1 cellular context compared by ENCODE assay signal in the genomic region with DNA sequence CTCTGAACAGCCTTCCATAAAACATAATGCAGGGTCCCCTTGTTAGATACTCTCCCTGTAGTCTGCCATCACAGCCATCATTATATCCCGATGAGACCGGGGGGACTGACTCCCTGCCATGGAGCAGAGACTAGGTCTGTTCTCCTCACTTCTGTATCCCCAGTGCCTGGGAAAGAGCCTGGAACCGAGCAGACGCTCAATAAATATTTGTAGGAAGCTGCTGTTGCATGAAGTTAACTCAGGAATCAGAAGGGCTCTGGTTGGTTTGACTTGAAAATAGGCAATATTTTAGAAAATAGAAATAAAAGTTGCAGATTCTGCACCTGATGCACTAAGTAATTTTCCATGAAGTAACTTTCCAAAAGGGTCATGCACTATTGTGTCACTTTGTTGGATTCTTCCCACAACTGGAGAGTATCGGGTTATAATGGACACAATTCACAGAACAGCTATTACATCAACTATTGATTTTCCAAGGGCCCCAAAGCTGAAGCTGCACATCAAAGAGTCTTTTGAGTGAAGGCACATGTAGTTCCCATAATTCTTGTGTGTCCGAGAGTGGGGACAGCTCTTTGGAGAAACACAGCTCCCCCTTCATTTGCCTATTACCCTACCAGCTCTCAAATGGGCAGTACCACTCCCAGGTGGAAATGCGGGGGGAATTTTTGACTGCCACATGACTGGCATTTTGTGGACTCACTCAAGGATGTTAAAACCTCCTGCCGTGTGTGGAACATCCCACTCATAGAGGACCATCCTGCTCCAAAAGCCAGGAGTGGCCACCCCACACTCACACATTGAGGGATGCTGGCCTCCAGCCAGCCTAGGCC.
A peak's percentile ranks its signal among the peaks of the same experiment; 100 is the strongest.
TF ChIP-seq lines count a peak whose summit lies in the region.

No MANE protein-coding gene starts in this region.

TF ChIP-seq in HepG2, 621 proteins besides CTCF, POLR2A, EP300 and RAD21 (continued from another document and continues in another):
- TF ChIP-seq KMT2B (CRISPR knock-in tag; IDR thresholded peaks at IDR 0.05) (no peak), RORA (CRISPR knock-in tag; IDR thresholded peaks at IDR 0.05) (no peak), ZEB1 (IDR thresholded peaks at IDR 0.05; ENCODE audit: insufficient replicate concordance, low read depth) (no peak), REPIN1 (CRISPR knock-in tag; IDR thresholded peaks at IDR 0.05; ENCODE audit: borderline replicate concordance, low read depth) (peak; percentile 33; the same call in 1 of the 2 replicates), ZIK1 (CRISPR knock-in tag; IDR thresholded peaks at IDR 0.05; ENCODE audit: borderline replicate concordance, low read depth) (no peak), ZNF605 (CRISPR knock-in tag; IDR thresholded peaks at IDR 0.05) (no peak), PAX8 (CRISPR knock-in tag; IDR thresholded peaks at IDR 0.05; ENCODE audit: borderline replicate concordance) (no peak), HMG20B (CRISPR knock-in tag; conservative IDR thresholded peaks at IDR 0.05) (peak; percentile 80; the same call in 1 of the 2 replicates), ZNF589 (CRISPR knock-in tag; conservative IDR thresholded peaks at IDR 0.05) (no peak), GTF2F1 (IDR thresholded peaks at IDR 0.05; ENCODE audit: low read length) (no peak), RNF2 (conservative IDR thresholded peaks at IDR 0.05; ENCODE audit: low read depth) (no peak), ZNF282 (IDR thresholded peaks at IDR 0.05; ENCODE audit: partially characterized antibody) (no peak), RBM22 (optimal IDR thresholded peaks at IDR 0.05; ENCODE audit: low read length) (no peak), SP1 (IDR thresholded peaks at IDR 0.05) (no peak), SP1 (CRISPR knock-in tag; IDR thresholded peaks at IDR 0.05) (no peak), AGO1 (IDR thresholded peaks at IDR 0.05; ENCODE audit: low read depth, low read length, poor library complexity, severe bottlenecking) (no peak), FOSL1 (CRISPR knock-in tag; IDR thresholded peaks at IDR 0.05; ENCODE audit: borderline replicate concordance) (no peak), SMYD3 (CRISPR knock-in tag; IDR thresholded peaks at IDR 0.05) (no peak), TMF1 (CRISPR knock-in tag; IDR thresholded peaks at IDR 0.05; ENCODE audit: low read depth) (no peak), ISL2 (CRISPR knock-in tag; IDR thresholded peaks at IDR 0.05) (peak; percentile 95), ZNF883 (CRISPR knock-in tag; IDR thresholded peaks at IDR 0.05; ENCODE audit: not compliant biosample characterization) (no peak), ZNF749 (CRISPR knock-in tag; IDR thresholded peaks at IDR 0.05; ENCODE audit: borderline replicate concordance) (no peak), ATF1 (CRISPR knock-in tag; IDR thresholded peaks at IDR 0.05) (peak; percentile 62), ZNF879 (CRISPR knock-in tag; IDR thresholded peaks at IDR 0.05) (no peak), SNAI1 (CRISPR knock-in tag; IDR thresholded peaks at IDR 0.05; ENCODE audit: borderline replicate concordance) (no peak), SP4 (CRISPR knock-in tag; IDR thresholded peaks at IDR 0.05) (no peak), ZNF703 (CRISPR knock-in tag; IDR thresholded peaks at IDR 0.05; ENCODE audit: borderline replicate concordance) (no peak), ZNF780A (CRISPR knock-in tag; IDR thresholded peaks at IDR 0.05) (no peak), RFX3 (CRISPR knock-in tag; IDR thresholded peaks at IDR 0.05) (no peak), ZMYM2 (CRISPR knock-in tag; IDR thresholded peaks at IDR 0.05) (no peak), SIN3B (IDR thresholded peaks at IDR 0.05; ENCODE audit: low read length) (no peak), ZNF777 (CRISPR knock-in tag; IDR thresholded peaks at IDR 0.05) (no peak)
- TF ChIP-seq, protein P1, sequence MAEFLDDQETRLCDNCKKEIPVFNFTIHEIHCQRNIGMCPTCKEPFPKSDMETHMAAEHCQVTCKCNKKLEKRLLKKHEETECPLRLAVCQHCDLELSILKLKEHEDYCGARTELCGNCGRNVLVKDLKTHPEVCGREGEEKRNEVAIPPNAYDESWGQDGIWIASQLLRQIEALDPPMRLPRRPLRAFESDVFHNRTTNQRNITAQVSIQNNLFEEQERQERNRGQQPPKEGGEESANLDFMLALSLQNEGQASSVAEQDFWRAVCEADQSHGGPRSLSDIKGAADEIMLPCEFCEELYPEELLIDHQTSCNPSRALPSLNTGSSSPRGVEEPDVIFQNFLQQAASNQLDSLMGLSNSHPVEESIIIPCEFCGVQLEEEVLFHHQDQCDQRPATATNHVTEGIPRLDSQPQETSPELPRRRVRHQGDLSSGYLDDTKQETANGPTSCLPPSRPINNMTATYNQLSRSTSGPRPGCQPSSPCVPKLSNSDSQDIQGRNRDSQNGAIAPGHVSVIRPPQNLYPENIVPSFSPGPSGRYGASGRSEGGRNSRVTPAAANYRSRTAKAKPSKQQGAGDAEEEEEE (CRISPR knock-in tag; IDR thresholded peaks at IDR 0.05; ENCODE audit: borderline replicate concordance) = no peak
- TF ChIP-seq, protein P2, sequence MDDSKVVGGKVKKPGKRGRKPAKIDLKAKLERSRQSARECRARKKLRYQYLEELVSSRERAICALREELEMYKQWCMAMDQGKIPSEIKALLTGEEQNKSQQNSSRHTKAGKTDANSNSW (CRISPR knock-in tag; IDR thresholded peaks at IDR 0.05; ENCODE audit: borderline replicate concordance) = no peak
- TF ChIP-seq, protein P3, sequence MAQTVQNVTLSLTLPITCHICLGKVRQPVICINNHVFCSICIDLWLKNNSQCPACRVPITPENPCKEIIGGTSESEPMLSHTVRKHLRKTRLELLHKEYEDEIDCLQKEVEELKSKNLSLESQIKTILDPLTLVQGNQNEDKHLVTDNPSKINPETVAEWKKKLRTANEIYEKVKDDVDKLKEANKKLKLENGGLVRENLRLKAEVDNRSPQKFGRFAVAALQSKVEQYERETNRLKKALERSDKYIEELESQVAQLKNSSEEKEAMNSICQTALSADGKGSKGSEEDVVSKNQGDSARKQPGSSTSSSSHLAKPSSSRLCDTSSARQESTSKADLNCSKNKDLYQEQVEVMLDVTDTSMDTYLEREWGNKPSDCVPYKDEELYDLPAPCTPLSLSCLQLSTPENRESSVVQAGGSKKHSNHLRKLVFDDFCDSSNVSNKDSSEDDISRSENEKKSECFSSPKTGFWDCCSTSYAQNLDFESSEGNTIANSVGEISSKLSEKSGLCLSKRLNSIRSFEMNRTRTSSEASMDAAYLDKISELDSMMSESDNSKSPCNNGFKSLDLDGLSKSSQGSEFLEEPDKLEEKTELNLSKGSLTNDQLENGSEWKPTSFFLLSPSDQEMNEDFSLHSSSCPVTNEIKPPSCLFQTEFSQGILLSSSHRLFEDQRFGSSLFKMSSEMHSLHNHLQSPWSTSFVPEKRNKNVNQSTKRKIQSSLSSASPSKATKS (CRISPR knock-in tag; IDR thresholded peaks at IDR 0.05) = no peak
- TF ChIP-seq, protein P4, sequence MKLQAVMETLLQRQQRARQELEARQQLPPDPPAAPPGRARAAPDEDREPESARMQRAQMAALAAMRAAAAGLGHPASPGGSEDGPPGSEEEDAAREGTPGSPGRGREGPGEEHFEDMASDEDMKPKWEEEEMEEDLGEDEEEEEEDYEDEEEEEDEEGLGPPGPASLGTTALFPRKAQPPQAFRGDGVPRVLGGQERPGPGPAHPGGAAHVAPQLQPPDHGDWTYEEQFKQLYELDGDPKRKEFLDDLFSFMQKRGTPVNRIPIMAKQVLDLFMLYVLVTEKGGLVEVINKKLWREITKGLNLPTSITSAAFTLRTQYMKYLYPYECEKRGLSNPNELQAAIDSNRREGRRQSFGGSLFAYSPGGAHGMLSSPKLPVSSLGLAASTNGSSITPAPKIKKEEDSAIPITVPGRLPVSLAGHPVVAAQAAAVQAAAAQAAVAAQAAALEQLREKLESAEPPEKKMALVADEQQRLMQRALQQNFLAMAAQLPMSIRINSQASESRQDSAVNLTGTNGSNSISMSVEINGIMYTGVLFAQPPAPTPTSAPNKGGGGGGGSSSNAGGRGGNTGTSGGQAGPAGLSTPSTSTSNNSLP (IDR thresholded peaks at IDR 0.05; ENCODE audit: low read depth, low read length) = peak; percentile 80; the same call in 1 of the 2 replicates
- TF ChIP-seq, protein P5, sequence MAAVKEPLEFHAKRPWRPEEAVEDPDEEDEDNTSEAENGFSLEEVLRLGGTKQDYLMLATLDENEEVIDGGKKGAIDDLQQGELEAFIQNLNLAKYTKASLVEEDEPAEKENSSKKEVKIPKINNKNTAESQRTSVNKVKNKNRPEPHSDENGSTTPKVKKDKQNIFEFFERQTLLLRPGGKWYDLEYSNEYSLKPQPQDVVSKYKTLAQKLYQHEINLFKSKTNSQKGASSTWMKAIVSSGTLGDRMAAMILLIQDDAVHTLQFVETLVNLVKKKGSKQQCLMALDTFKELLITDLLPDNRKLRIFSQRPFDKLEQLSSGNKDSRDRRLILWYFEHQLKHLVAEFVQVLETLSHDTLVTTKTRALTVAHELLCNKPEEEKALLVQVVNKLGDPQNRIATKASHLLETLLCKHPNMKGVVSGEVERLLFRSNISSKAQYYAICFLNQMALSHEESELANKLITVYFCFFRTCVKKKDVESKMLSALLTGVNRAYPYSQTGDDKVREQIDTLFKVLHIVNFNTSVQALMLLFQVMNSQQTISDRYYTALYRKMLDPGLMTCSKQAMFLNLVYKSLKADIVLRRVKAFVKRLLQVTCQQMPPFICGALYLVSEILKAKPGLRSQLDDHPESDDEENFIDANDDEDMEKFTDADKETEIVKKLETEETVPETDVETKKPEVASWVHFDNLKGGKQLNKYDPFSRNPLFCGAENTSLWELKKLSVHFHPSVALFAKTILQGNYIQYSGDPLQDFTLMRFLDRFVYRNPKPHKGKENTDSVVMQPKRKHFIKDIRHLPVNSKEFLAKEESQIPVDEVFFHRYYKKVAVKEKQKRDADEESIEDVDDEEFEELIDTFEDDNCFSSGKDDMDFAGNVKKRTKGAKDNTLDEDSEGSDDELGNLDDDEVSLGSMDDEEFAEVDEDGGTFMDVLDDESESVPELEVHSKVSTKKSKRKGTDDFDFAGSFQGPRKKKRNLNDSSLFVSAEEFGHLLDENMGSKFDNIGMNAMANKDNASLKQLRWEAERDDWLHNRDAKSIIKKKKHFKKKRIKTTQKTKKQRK (IDR thresholded peaks at IDR 0.05; ENCODE audit: low read length) = no peak
- TF ChIP-seq, protein P6, sequence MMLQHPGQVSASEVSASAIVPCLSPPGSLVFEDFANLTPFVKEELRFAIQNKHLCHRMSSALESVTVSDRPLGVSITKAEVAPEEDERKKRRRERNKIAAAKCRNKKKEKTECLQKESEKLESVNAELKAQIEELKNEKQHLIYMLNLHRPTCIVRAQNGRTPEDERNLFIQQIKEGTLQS (CRISPR knock-in tag; IDR thresholded peaks at IDR 0.05) = no peak; the same call in 1 of the 2 replicates
- TF ChIP-seq, protein P7, sequence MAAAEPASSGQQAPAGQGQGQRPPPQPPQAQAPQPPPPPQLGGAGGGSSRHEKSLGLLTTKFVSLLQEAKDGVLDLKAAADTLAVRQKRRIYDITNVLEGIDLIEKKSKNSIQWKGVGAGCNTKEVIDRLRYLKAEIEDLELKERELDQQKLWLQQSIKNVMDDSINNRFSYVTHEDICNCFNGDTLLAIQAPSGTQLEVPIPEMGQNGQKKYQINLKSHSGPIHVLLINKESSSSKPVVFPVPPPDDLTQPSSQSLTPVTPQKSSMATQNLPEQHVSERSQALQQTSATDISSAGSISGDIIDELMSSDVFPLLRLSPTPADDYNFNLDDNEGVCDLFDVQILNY (CRISPR knock-in tag; conservative IDR thresholded peaks at IDR 0.05) = no peak
- TF ChIP-seq, protein P8, sequence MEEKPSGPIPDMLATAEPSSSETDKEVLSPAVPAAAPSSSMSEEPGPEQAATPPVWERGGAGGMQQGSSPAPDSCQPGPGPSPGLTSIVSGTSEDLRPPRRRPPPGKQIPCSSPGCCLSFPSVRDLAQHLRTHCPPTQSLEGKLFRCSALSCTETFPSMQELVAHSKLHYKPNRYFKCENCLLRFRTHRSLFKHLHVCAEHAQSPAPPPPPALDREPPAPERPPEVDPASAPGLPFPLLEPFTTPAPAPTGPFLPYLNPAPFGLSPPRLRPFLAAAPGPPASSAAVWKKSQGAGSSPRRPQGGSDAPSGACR (CRISPR knock-in tag; IDR thresholded peaks at IDR 0.05) = no peak
- TF ChIP-seq, protein P9, sequence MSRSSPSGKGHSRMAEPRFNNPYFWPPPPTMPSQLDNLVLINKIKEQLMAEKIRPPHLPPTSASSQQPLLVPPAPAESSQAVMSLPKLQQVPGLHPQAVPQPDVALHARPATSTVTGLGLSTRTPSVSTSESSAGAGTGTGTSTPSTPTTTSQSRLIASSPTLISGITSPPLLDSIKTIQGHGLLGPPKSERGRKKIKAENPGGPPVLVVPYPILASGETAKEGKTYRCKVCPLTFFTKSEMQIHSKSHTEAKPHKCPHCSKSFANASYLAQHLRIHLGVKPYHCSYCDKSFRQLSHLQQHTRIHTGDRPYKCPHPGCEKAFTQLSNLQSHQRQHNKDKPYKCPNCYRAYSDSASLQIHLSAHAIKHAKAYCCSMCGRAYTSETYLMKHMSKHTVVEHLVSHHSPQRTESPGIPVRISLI (CRISPR knock-in tag; IDR thresholded peaks at IDR 0.05; ENCODE audit: borderline replicate concordance) = no peak
- TF ChIP-seq, protein P10, sequence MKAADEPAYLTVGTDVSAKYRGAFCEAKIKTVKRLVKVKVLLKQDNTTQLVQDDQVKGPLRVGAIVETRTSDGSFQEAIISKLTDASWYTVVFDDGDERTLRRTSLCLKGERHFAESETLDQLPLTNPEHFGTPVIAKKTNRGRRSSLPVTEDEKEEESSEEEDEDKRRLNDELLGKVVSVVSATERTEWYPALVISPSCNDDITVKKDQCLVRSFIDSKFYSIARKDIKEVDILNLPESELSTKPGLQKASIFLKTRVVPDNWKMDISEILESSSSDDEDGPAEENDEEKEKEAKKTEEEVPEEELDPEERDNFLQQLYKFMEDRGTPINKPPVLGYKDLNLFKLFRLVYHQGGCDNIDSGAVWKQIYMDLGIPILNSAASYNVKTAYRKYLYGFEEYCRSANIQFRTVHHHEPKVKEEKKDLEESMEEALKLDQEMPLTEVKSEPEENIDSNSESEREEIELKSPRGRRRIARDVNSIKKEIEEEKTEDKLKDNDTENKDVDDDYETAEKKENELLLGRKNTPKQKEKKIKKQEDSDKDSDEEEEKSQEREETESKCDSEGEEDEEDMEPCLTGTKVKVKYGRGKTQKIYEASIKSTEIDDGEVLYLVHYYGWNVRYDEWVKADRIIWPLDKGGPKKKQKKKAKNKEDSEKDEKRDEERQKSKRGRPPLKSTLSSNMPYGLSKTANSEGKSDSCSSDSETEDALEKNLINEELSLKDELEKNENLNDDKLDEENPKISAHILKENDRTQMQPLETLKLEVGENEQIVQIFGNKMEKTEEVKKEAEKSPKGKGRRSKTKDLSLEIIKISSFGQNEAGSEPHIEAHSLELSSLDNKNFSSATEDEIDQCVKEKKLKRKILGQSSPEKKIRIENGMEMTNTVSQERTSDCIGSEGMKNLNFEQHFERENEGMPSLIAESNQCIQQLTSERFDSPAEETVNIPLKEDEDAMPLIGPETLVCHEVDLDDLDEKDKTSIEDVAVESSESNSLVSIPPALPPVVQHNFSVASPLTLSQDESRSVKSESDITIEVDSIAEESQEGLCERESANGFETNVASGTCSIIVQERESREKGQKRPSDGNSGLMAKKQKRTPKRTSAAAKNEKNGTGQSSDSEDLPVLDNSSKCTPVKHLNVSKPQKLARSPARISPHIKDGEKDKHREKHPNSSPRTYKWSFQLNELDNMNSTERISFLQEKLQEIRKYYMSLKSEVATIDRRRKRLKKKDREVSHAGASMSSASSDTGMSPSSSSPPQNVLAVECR (CRISPR knock-in tag; IDR thresholded peaks at IDR 0.05; ENCODE audit: borderline replicate concordance) = no peak; the same call in 1 of the 2 replicates
- TF ChIP-seq, protein P11, sequence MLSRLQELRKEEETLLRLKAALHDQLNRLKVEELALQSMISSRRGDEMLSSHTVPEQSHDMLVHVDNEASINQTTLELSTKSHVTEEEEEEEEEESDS (CRISPR knock-in tag; IDR thresholded peaks at IDR 0.05; ENCODE audit: borderline replicate concordance) = no peak
